ENCODE assay signal across 1 cellular context in genomic region chr22:44701824-44702478, GRCh38.
TF ChIP-seq lines count a peak whose summit lies in the region.

Gene PRR5 (plus strand): TSS chr22:44702204. CDS start chr22:44702475, 271 bp downstream.

TF ChIP-seq in HepG2, 621 proteins besides CTCF, POLR2A, EP300 and RAD21 (continued from another document and continues in another):
- TF ChIP-seq ARID4A (CRISPR knock-in tag; IDR thresholded peaks at IDR 0.05; ENCODE audit: borderline replicate concordance) (peak; percentile 38), CHD2 (IDR thresholded peaks at IDR 0.05; ENCODE audit: low read depth, low read length) (no peak), ZNF275 (CRISPR knock-in tag; IDR thresholded peaks at IDR 0.05; ENCODE audit: borderline replicate concordance) (no peak), HMG20A (CRISPR knock-in tag; IDR thresholded peaks at IDR 0.05; ENCODE audit: borderline replicate concordance) (no peak), RXRB (CRISPR knock-in tag; IDR thresholded peaks at IDR 0.05; ENCODE audit: borderline replicate concordance) (peak; percentile 49; the same call in 1 of the 2 replicates), ATF3 (CRISPR knock-in tag; IDR thresholded peaks at IDR 0.05) (no peak), CBX1 (IDR thresholded peaks at IDR 0.05; ENCODE audit: low read depth) (no peak), TSC22D2 (CRISPR knock-in tag; IDR thresholded peaks at IDR 0.05; ENCODE audit: borderline replicate concordance) (no peak), TMF1 (CRISPR knock-in tag; IDR thresholded peaks at IDR 0.05; ENCODE audit: low read depth) (no peak), CAMTA2 (CRISPR knock-in tag; IDR thresholded peaks at IDR 0.05; ENCODE audit: borderline replicate concordance) (no peak), THAP7 (CRISPR knock-in tag; IDR thresholded peaks at IDR 0.05) (no peak), ZKSCAN8 (CRISPR knock-in tag; IDR thresholded peaks at IDR 0.05; ENCODE audit: borderline replicate concordance) (no peak), PLSCR1 (CRISPR knock-in tag; IDR thresholded peaks at IDR 0.05; ENCODE audit: borderline replicate concordance) (no peak), GATA4 (IDR thresholded peaks at IDR 0.05; ENCODE audit: borderline replicate concordance, low read depth) (no peak), ZNF557 (CRISPR knock-in tag; IDR thresholded peaks at IDR 0.05) (no peak), ZNF225 (CRISPR knock-in tag; IDR thresholded peaks at IDR 0.05) (0 out of 2 replicates have a peak, but pooled peaks have one; percentile 25), FOXK2 (IDR thresholded peaks at IDR 0.05) (no peak), REPIN1 (CRISPR knock-in tag; IDR thresholded peaks at IDR 0.05; ENCODE audit: borderline replicate concordance, low read depth) (no peak), ZNF891 (CRISPR knock-in tag; IDR thresholded peaks at IDR 0.05) (no peak), ZNF788 (CRISPR knock-in tag; IDR thresholded peaks at IDR 0.05; ENCODE audit: borderline replicate concordance) (no peak), RFX3 (CRISPR knock-in tag; IDR thresholded peaks at IDR 0.05) (no peak), GABPB1 (CRISPR knock-in tag; IDR thresholded peaks at IDR 0.05) (peak; percentile 64; the same call in 1 of the 2 replicates), MATR3 (CRISPR knock-in tag; IDR thresholded peaks at IDR 0.05) (no peak), BCL6 (CRISPR knock-in tag; IDR thresholded peaks at IDR 0.05) (no peak), IKZF5 (CRISPR knock-in tag; IDR thresholded peaks at IDR 0.05) (peak; percentile 55; the same call in 1 of the 2 replicates), ZEB1 (IDR thresholded peaks at IDR 0.05; ENCODE audit: insufficient replicate concordance, low read depth) (no peak), ZNF646 (CRISPR knock-in tag; IDR thresholded peaks at IDR 0.05) (no peak), NFE2 (CRISPR knock-in tag; IDR thresholded peaks at IDR 0.05) (no peak), ZNF496 (CRISPR knock-in tag; IDR thresholded peaks at IDR 0.05; ENCODE audit: insufficient replicate concordance) (no peak), CERS6 (CRISPR knock-in tag; IDR thresholded peaks at IDR 0.05) (no peak), HNF4A (CRISPR knock-in tag; IDR thresholded peaks at IDR 0.05) (no peak), ZNF276 (CRISPR knock-in tag; IDR thresholded peaks at IDR 0.05; ENCODE audit: low read depth) (no peak), MXD3 (CRISPR knock-in tag; IDR thresholded peaks at IDR 0.05) (no peak), ZNF138 (CRISPR knock-in tag; IDR thresholded peaks at IDR 0.05; ENCODE audit: low read depth) (no peak), ZNF207 (IDR thresholded peaks at IDR 0.05; ENCODE audit: borderline replicate concordance) (no peak), KDM3A (CRISPR knock-in tag; IDR thresholded peaks at IDR 0.05; ENCODE audit: low read depth) (no peak), ZBTB25 (CRISPR knock-in tag; IDR thresholded peaks at IDR 0.05) (no peak)
